In the genomic region with DNA sequence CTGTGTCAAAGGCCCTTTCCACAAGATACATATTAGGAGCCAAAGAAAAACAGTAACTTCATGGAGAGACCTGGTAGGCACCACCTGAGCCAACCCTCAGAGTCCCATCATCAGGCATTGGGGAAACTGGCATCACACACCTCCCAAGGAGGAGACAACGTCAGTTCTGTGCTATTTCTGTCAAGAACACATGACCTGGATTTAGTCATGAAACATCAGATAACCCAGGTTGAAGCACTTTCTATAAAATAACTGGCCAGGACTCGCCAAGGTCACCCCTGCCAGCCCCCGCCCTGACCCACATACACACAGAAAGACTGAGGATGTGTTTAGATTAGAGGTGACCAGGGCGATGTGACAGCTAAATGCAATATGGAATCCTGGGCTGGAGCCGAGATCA, we compare ENCODE assay signal across 17 cellular contexts. TPM values are rescaled to one million over a fixed set of nuclear protein-coding genes. Genes with fewer than 3 reads are reported as not detected.
DNase-seq lines count a peak whose midpoint lies in the region; ATAC-seq, FAIRE-seq and TF ChIP-seq lines count a peak whose summit lies in the region.
"Had no signal": no experiment of that assay in that cellular context is flagged by ENCODE, and none has a peak within 500 bp of the region (broad histone marks: within the 10 kb centered on the region; RNA-seq: fewer than 3 reads in every experiment).

No MANE protein-coding gene starts in this region.

- no peak for ATAC-seq in GM18907 (IDR thresholded peaks at IDR 0.05; ENCODE audit: unreplicated experiment)

- H2BK120ac ChIP-seq in mesenchymal stem cell (ENCODE audit: low read depth, low read length), result no peak overlapping the region

- no peak overlapping the region for H3K27ac ChIP-seq in mesenchymal stem cell (ENCODE audit: low read length, poor library complexity, severe bottlenecking)
- H3K27ac ChIP-seq in stomach smooth muscle (ENCODE audit: low read length), result peak overlapping the region; percentile 37
- H3K27ac ChIP-seq: Peyer's patch had no signal

- H4K8ac ChIP-seq in mesenchymal stem cell (ENCODE audit: low read length), result no peak overlapping the region

- H3K27ac Mint-ChIP-seq in activated CD4-positive, alpha-beta T cell treated with anti-CD3 and anti-CD28 coated beads, Interleukin-2, amount 10 ng/mL, durations not matched to agents 7 days and 5 days, result no peak overlapping the region
- H3K27ac Mint-ChIP-seq: CD8-positive, alpha-beta memory T cell had no signal

- no peak overlapping the region for H2AK5ac ChIP-seq in mesenchymal stem cell (ENCODE audit: low read length, severe bottlenecking)

- WGBS in mesenchymal stem cell, result 89% methylated on average over 5 of the region's 5 CpGs

- no peak overlapping the region for H3K23ac ChIP-seq in mesenchymal stem cell (ENCODE audit: low read length in 2 of 2)

- POLR2A ChIA-PET in activated CD4-positive, alpha-beta T cell treated with anti-CD3 and anti-CD28 coated beads, Interleukin-2, amount 10 ng/mL, durations not matched to agents 7 days and 5 days (lab: Charles Lee), result no interaction called here

- CTCF ChIA-PET in activated CD4-positive, alpha-beta T cell treated with anti-CD3 and anti-CD28 coated beads, Interleukin-2, amount 10 ng/mL, durations not matched to agents 7 days and 5 days (lab: Charles Lee), result no interaction called here

- H3K18ac ChIP-seq in mesenchymal stem cell (ENCODE audit: low read depth in 1 of 2, low read length in 2 of 2), result no peak overlapping the region

- H3K4me1 Mint-ChIP-seq in activated CD4-positive, alpha-beta T cell treated with anti-CD3 and anti-CD28 coated beads, Interleukin-2, amount 10 ng/mL, durations not matched to agents 7 days and 5 days, result no peaks in the 10 kb centered on the region
- H3K4me1 Mint-ChIP-seq: CD8-positive, alpha-beta memory T cell had no signal

- DNase-seq in bronchial epithelial cell (ENCODE audit: low read depth), result no peak
- DNase-seq in ecto neural progenitor cell (ENCODE audit: low spot score), result peak; percentile 22
- no peak for DNase-seq in mesenchymal stem cell
- DNase-seq in activated CD4-positive, alpha-beta T cell treated with anti-CD3 and anti-CD28 coated beads, Interleukin-2, amount 10 ng/mL, durations not matched to agents 7 days and 5 days, result no peak
- DNase-seq in DMS 273 treated with DMSO at 0.1 percent for 48 hours (lab: John Stamatoyannopoulos, UW), result no peak
- DNase-seq: ACHN; C1 segment of cervical spinal cord; CD8-positive, alpha-beta memory T cell; NCI-H1105; NCI-H2081 treated with DMSO at 0.1 percent for 48 hours; NCI-H446 treated with DMSO at 0.1 percent for 48 hours; NK-92 treated with Interleukin-12 subunit alpha and Interleukin-12 subunit beta, amount 100 ng/mL, for 24 hours had no signal

- peak overlapping the region; percentile 8 for H2BK5ac ChIP-seq in mesenchymal stem cell (ENCODE audit: low read depth, low read length, poor library complexity, severe bottlenecking)

- H2AFZ ChIP-seq in mesenchymal stem cell (ENCODE audit: low read depth, low read length), result no peak overlapping the region

- no peak overlapping the region for H3K4me3 ChIP-seq in bronchial epithelial cell (ENCODE audit: low read depth, low read length)
- no peak overlapping the region for H3K4me3 ChIP-seq in mesenchymal stem cell (ENCODE audit: insufficient read depth in 1 of 2, low read depth in 1 of 2, low read length in 2 of 2)
- H3K4me3 ChIP-seq in stomach smooth muscle (ENCODE audit: low read length in 2 of 2), result no peak overlapping the region
- H3K4me3 ChIP-seq: Peyer's patch had no signal

- FAIRE-seq in bronchial epithelial cell (lab: Jason Lieb, UNC), result peak; percentile 55
- FAIRE-seq: GM12892, GM18507 had no signal

- H3K9me3 ChIP-seq in mesenchymal stem cell (ENCODE audit: control insufficient read depth, low read length) (no peaks in the 10 kb centered on the region), stomach smooth muscle (ENCODE audit: control insufficient read depth in 2 of 2, low read length in 2 of 2) (no peaks in the 10 kb centered on the region)
- H3K9me3 ChIP-seq: Peyer's patch had no signal

- TF ChIP-seq CTCF in bronchial epithelial cell (IDR thresholded peaks at IDR 0.05; ENCODE audit: insufficient read depth, low read length, severe bottlenecking), result no peak

- H3K9ac ChIP-seq in mesenchymal stem cell (ENCODE audit: low read length) (no peak overlapping the region), stomach smooth muscle (ENCODE audit: low read length in 2 of 2) (no peak overlapping the region)

- no peak overlapping the region for H4K91ac ChIP-seq in mesenchymal stem cell (ENCODE audit: low read length)

- no peaks in the 10 kb centered on the region for H3K27me3 ChIP-seq in bronchial epithelial cell (ENCODE audit: control insufficient read depth, insufficient read depth, low read length)
- H3K27me3 ChIP-seq in mesenchymal stem cell (ENCODE audit: control insufficient read depth in 1 of 2, insufficient read depth in 1 of 2, low read length in 2 of 2), result no peaks in the 10 kb centered on the region
- no peaks in the 10 kb centered on the region for H3K27me3 ChIP-seq in stomach smooth muscle (ENCODE audit: control insufficient read depth in 1 of 2, insufficient read depth in 2 of 2, low read length in 2 of 2)
- H3K27me3 ChIP-seq: Peyer's patch had no signal

- no peak overlapping the region for H3K14ac ChIP-seq in mesenchymal stem cell (ENCODE audit: low read length in 2 of 2)

- no peak overlapping the region for H3K4me2 ChIP-seq in mesenchymal stem cell (ENCODE audit: low read length, poor library complexity, severe bottlenecking)

- H3K4me3 Mint-ChIP-seq in activated CD4-positive, alpha-beta T cell treated with anti-CD3 and anti-CD28 coated beads, Interleukin-2, amount 10 ng/mL, durations not matched to agents 7 days and 5 days, result no peak overlapping the region
- H3K4me3 Mint-ChIP-seq: CD8-positive, alpha-beta memory T cell had no signal

- H3K4ac ChIP-seq in mesenchymal stem cell (ENCODE audit: low read depth in 1 of 2, low read length in 2 of 2), result no peak overlapping the region

- no peaks in the 10 kb centered on the region for H3K9me3 Mint-ChIP-seq in activated CD4-positive, alpha-beta T cell treated with anti-CD3 and anti-CD28 coated beads, Interleukin-2, amount 10 ng/mL, durations not matched to agents 7 days and 5 days
- H3K9me3 Mint-ChIP-seq: CD8-positive, alpha-beta memory T cell had no signal

- peaks cover 11% of the 10 kb centered on the region for H3K79me1 ChIP-seq in mesenchymal stem cell (replicated peaks; ENCODE audit: low read length, poor library complexity, severe bottlenecking)

- H3K4me1 ChIP-seq in mesenchymal stem cell (ENCODE audit: control insufficient read depth, insufficient read depth, low read depth, low read length) (peaks cover 15% of the 10 kb centered on the region), stomach smooth muscle (ENCODE audit: control insufficient read depth, insufficient read depth, low read length) (peaks cover 48% of the 10 kb centered on the region)

- H3K36me3 ChIP-seq in bronchial epithelial cell (ENCODE audit: control insufficient read depth, insufficient read depth, low read length) (peaks cover 1% of the 10 kb centered on the region), mesenchymal stem cell (ENCODE audit: control insufficient read depth in 1 of 2, insufficient read depth in 2 of 2, low read depth in 1 of 2, low read length in 2 of 2) (peaks cover 0 to 36% of the 10 kb centered on the region in 2 experiments), stomach smooth muscle (ENCODE audit: control insufficient read depth in 2 of 2, insufficient read depth in 2 of 2, low read length in 2 of 2) (peaks cover 2 to 8% of the 10 kb centered on the region in 2 donors)
- H3K36me3 ChIP-seq: Peyer's patch had no signal

- H3K27me3 Mint-ChIP-seq in activated CD4-positive, alpha-beta T cell treated with anti-CD3 and anti-CD28 coated beads, Interleukin-2, amount 10 ng/mL, durations not matched to agents 7 days and 5 days, result peaks cover 10% of the 10 kb centered on the region

- H2BK12ac ChIP-seq in mesenchymal stem cell (ENCODE audit: low read length in 2 of 2), result no peak overlapping the region

- no peak overlapping the region for H2BK15ac ChIP-seq in mesenchymal stem cell (ENCODE audit: low read depth, poor library complexity, severe bottlenecking)

- H3K36me3 Mint-ChIP-seq in activated CD4-positive, alpha-beta T cell treated with anti-CD3 and anti-CD28 coated beads, Interleukin-2, amount 10 ng/mL, durations not matched to agents 7 days and 5 days (ENCODE audit: low read depth), result no peaks in the 10 kb centered on the region
- H3K36me3 Mint-ChIP-seq: CD8-positive, alpha-beta memory T cell had no signal

RNA-seq across cellular contexts. Expression of a gene that starts 35.6 kb away (rescaled TPM):
- 3.6 and 7.4 TPM in 2 replicates for total RNA-seq in bronchial epithelial cell
- polyA plus RNA-seq in mesenchymal stem cell (2013, experiment 1 of 2), result 2,271 TPM
- 2,270 TPM for polyA plus RNA-seq in mesenchymal stem cell (2013, experiment 2 of 2)
- total RNA-seq in activated CD4-positive, alpha-beta T cell treated with anti-CD3 and anti-CD28 coated beads, Interleukin-2, amount 10 ng/mL, durations not matched to agents 7 days and 5 days, result under 1 TPM; 0.06 to 0.12 TPM
- total RNA-seq: CD8-positive, alpha-beta memory T cell had no signal
- polyA plus RNA-seq: CD8-positive, alpha-beta memory T cell had no signal

RNA-seq across cellular contexts. Expression of a gene that starts 35.8 kb away (rescaled TPM):
- 7.6 and 21.4 TPM in 2 replicates for total RNA-seq in bronchial epithelial cell
- polyA plus RNA-seq in mesenchymal stem cell (2013, experiment 1 of 2), result 2,099 TPM
- 2,053 TPM for polyA plus RNA-seq in mesenchymal stem cell (2013, experiment 2 of 2)
- total RNA-seq in activated CD4-positive, alpha-beta T cell treated with anti-CD3 and anti-CD28 coated beads, Interleukin-2, amount 10 ng/mL, durations not matched to agents 7 days and 5 days, result not detected
- total RNA-seq: CD8-positive, alpha-beta memory T cell had no signal
- polyA plus RNA-seq: CD8-positive, alpha-beta memory T cell had no signal
